16 cellular contexts compared by ENCODE assay signal in the genomic region with DNA sequence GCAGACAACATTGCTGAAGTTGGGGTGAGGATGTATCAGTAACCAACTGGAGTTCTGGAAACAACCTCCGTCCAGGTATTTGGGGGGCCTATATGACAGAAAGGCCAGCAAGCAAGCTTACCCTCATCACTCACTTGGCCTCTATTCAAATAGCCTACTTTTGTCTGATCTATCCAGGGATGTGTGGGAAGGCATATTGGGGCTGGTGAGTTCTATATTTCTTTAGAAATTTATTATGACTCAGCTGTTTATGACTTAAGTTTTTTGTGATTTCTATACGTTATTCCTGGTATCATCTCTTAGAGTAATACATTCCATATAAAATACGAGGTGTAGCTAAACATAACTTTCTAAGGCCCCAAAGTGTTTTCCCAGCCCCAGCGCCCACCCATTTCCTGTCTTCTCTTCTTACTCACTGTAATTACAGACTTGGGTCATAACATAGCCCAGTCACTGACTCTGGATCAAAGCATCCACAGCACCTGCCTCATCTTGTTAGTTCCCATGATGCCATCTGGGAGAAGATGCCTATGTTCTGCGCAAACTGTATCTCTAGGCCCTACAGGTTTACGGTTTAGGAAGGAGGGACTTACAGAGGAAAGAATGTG. TPM values are rescaled to one million over a fixed set of nuclear protein-coding genes. Genes with fewer than 3 reads are reported as not detected.
A peak's percentile ranks its signal among the peaks of the same experiment; 100 is the strongest.
DNase-seq lines count a peak whose midpoint lies in the region; ATAC-seq and TF ChIP-seq lines count a peak whose summit lies in the region.
"Had no signal": no experiment of that assay in that cellular context is flagged by ENCODE, and none has a peak within 500 bp of the region (broad histone marks: within the 10 kb centered on the region; RNA-seq: fewer than 3 reads in every experiment).

No MANE protein-coding gene starts in this region.

- in situ Hi-C loops in brain microvascular endothelial cell (cut with HindIII; ENCODE audit: low pct_ligation_motif_present, low sequenced_read_pairs), result no loop called here

- intact Hi-C loops in activated CD4-positive, alpha-beta T cell treated with anti-CD3 and anti-CD28 coated beads, Interleukin-2, amount 10 ng/mL, durations not matched to agents 24 days and 14 days (cut with micrococcal nuclease), result loop anchor here (2.0 kb wide), 2 partner anchors 14 to 18 kb away; partner anchors contain the start of gene GARS1

- H3K36me3 Mint-ChIP-seq in activated CD4-positive, alpha-beta T cell treated with anti-CD3 and anti-CD28 coated beads, Interleukin-2, amount 10 ng/mL, durations not matched to agents 24 days and 14 days (ENCODE audit: low read depth), result peaks cover 84% of the 10 kb centered on the region

- no peaks in the 10 kb centered on the region for H3K9me3 Mint-ChIP-seq in activated CD4-positive, alpha-beta T cell treated with anti-CD3 and anti-CD28 coated beads, Interleukin-2, amount 10 ng/mL, durations not matched to agents 24 days and 14 days
- H3K9me3 Mint-ChIP-seq: T-cell, type B pancreatic cell had no signal

- no peak for ATAC-seq in GM21576 (IDR thresholded peaks at IDR 0.05; ENCODE audit: unreplicated experiment)
- ATAC-seq: HCT116, T-cell had no signal

- no peak for DNase-seq in activated CD4-positive, alpha-beta T cell treated with anti-CD3 and anti-CD28 coated beads, Interleukin-2, amount 10 ng/mL, durations not matched to agents 24 days and 14 days
- no peak for DNase-seq in activated CD4-positive, alpha-beta T cell treated with anti-CD3 and anti-CD28 coated beads for 1 hour
- DNase-seq in LHCN-M2 (ENCODE audit: low read depth), result peak; percentile 32
- peak; percentile 57 for DNase-seq in brain microvascular endothelial cell
- DNase-seq in stimulated activated CD4-positive, alpha-beta T cell treated with anti-CD3 and anti-CD28 coated beads, Interleukin-4, amount 100 ng/mL, for 24 hours, result peak; percentile 36
- no peak for DNase-seq in NCI-H2107 (lab: John Stamatoyannopoulos, UW)
- no peak for DNase-seq in HuH-7.5 (ENCODE audit: low spot score)
- DNase-seq: activated CD8-positive, alpha-beta memory T cell treated with anti-CD3 and anti-CD28 coated beads for 24 hours; DMS79; erythroblast; KBM-7; NCI-H2029 treated with DMSO at 0.1 percent for 48 hours; T-cell had no signal

- H3K4me1 Mint-ChIP-seq in activated CD4-positive, alpha-beta T cell treated with anti-CD3 and anti-CD28 coated beads, Interleukin-2, amount 10 ng/mL, durations not matched to agents 24 days and 14 days, result peaks cover 42% of the 10 kb centered on the region

- no peaks in the 10 kb centered on the region for H3K27me3 ChIP-seq in brain microvascular endothelial cell (replicated peaks)

- no peaks in the 10 kb centered on the region for H3K27me3 Mint-ChIP-seq in activated CD4-positive, alpha-beta T cell treated with anti-CD3 and anti-CD28 coated beads, Interleukin-2, amount 10 ng/mL, durations not matched to agents 24 days and 14 days
- H3K27me3 Mint-ChIP-seq: T-cell, type B pancreatic cell had no signal

- TF ChIP-seq CTCF in brain microvascular endothelial cell (IDR thresholded peaks at IDR 0.05; ENCODE audit: low read depth, low read length, missing control alignments), result no peak

- H3K27ac Mint-ChIP-seq in activated CD4-positive, alpha-beta T cell treated with anti-CD3 and anti-CD28 coated beads, Interleukin-2, amount 10 ng/mL, durations not matched to agents 24 days and 14 days, result peak overlapping the region; percentile 82

- peaks cover 86% of the 10 kb centered on the region for H3K36me3 ChIP-seq in brain microvascular endothelial cell (replicated peaks)

- peak overlapping the region; percentile 44 for H3K4me3 Mint-ChIP-seq in activated CD4-positive, alpha-beta T cell treated with anti-CD3 and anti-CD28 coated beads, Interleukin-2, amount 10 ng/mL, durations not matched to agents 24 days and 14 days
- H3K4me3 Mint-ChIP-seq: T-cell, type B pancreatic cell had no signal

- H3K4me3 ChIP-seq in brain microvascular endothelial cell (ENCODE audit: low read depth, low read length), result no peak overlapping the region

- H3K27ac ChIP-seq in brain microvascular endothelial cell, result peak overlapping the region; percentile 75

RNA-seq across cellular contexts. Expression of gene GARS1, which starts 18.1 kb away (rescaled TPM):
- 261 and 262 TPM in 2 replicates for total RNA-seq in activated CD4-positive, alpha-beta T cell treated with anti-CD3 and anti-CD28 coated beads, Interleukin-2, amount 10 ng/mL, durations not matched to agents 24 days and 14 days
- total RNA-seq in LHCN-M2 (2014; rRNA removed), result 106 and 137 TPM in 2 replicates
- polyA plus RNA-seq in LHCN-M2 (2012), result 187 TPM

Comparison
In these comparisons a context has a peak if more than half of its experiments do, and no peak if none do; other contexts are left out.
1. DNase-seq: peak in LHCN-M2 (single experiment), brain microvascular endothelial cell (single experiment) and stimulated activated CD4-positive, alpha-beta T cell treated with anti-CD3 and anti-CD28 coated beads, Interleukin-4, amount 100 ng/mL, for 24 hours (single experiment); none in activated CD4-positive, alpha-beta T cell treated with anti-CD3 and anti-CD28 coated beads, Interleukin-2, amount 10 ng/mL, durations not matched to agents 24 days and 14 days (single experiment), activated CD4-positive, alpha-beta T cell treated with anti-CD3 and anti-CD28 coated beads for 1 hour (single experiment), NCI-H2107 (single experiment) and HuH-7.5 (single experiment).